ENCODE assay signal across 1 cellular context in genomic region chr19:2728783-2729387, GRCh38.
TF ChIP-seq lines count a peak whose summit lies in the region.

No MANE protein-coding gene starts in this region.

TF ChIP-seq in K562, 482 proteins besides CTCF, POLR2A, EP300 and RAD21:
- TF ChIP-seq SIRT6 (IDR thresholded peaks at IDR 0.05; ENCODE audit: low read depth, low read length) (no peak), KDM2B (CRISPR knock-in tag; IDR thresholded peaks at IDR 0.05) (no peak), MECOM (CRISPR knock-in tag; IDR thresholded peaks at IDR 0.05) (no peak), SRSF7 (optimal IDR thresholded peaks at IDR 0.05; ENCODE audit: low read depth, low read length) (no peak), BDP1 (IDR thresholded peaks at IDR 0.05; ENCODE audit: insufficient read depth, insufficient read length) (no peak), IRF1 (CRISPR knock-in tag; IDR thresholded peaks at IDR 0.05; ENCODE audit: borderline replicate concordance) (no peak), ZBTB8A (IDR thresholded peaks at IDR 0.05; ENCODE audit: partially characterized antibody) (no peak), BHLHE40 (IDR thresholded peaks at IDR 0.05; ENCODE audit: low read length) (0 out of 2 replicates have a peak, but pooled peaks have one; percentile 10), USF1 (CRISPR knock-in tag; IDR thresholded peaks at IDR 0.05) (peak; percentile 79), C11orf30 (IDR thresholded peaks at IDR 0.05; ENCODE audit: low read depth) (no peak), USF2 (CRISPR knock-in tag; IDR thresholded peaks at IDR 0.05) (peak; percentile 56), XRCC4 (IDR thresholded peaks at IDR 0.05; ENCODE audit: extremely low read depth, insufficient read depth, insufficient read length) (no peak), MCM2 (IDR thresholded peaks at IDR 0.05; ENCODE audit: low read depth) (no peak), CREB3L1 (IDR thresholded peaks at IDR 0.05; ENCODE audit: borderline replicate concordance, low read depth) (no peak), RAD51 (IDR thresholded peaks at IDR 0.05; ENCODE audit: borderline replicate concordance, low read depth) (peak; percentile 91), HMBOX1 (IDR thresholded peaks at IDR 0.05) (no peak), POLR3A (IDR thresholded peaks at IDR 0.05; ENCODE audit: borderline replicate concordance, extremely low read depth, insufficient read depth, insufficient read length) (no peak), POLR2G (IDR thresholded peaks at IDR 0.05; ENCODE audit: low read depth, low read length) (peak; percentile 63), RFX1 (IDR thresholded peaks at IDR 0.05) (no peak), SMC3 (conservative IDR thresholded peaks at IDR 0.05; ENCODE audit: insufficient read depth, low read depth, low read length) (no peak), ZNF280B (CRISPR knock-in tag; IDR thresholded peaks at IDR 0.05) (no peak), ZNF277 (CRISPR knock-in tag; IDR thresholded peaks at IDR 0.05; ENCODE audit: borderline replicate concordance) (no peak), NUFIP1 (IDR thresholded peaks at IDR 0.05; ENCODE audit: partially characterized antibody) (no peak), MAFG (tag; conservative IDR thresholded peaks at IDR 0.05) (no peak), POLR2AphosphoS2 (IDR thresholded peaks at IDR 0.05; ENCODE audit: low read length) (peak; percentile 58; the same call in 1 of the 2 replicates), CBFA2T2 (conservative IDR thresholded peaks at IDR 0.05) (peak; percentile 70), TFE3 (CRISPR knock-in tag; IDR thresholded peaks at IDR 0.05) (peak; percentile 95), KDM1A (IDR thresholded peaks at IDR 0.05) (no peak), MCM3 (IDR thresholded peaks at IDR 0.05) (no peak), TOE1 (IDR thresholded peaks at IDR 0.05; ENCODE audit: borderline replicate concordance) (peak; percentile 91), TOE1 (CRISPR knock-in tag; IDR thresholded peaks at IDR 0.05; ENCODE audit: borderline replicate concordance, low read depth) (no peak), NR2F6 (CRISPR knock-in tag; IDR thresholded peaks at IDR 0.05) (no peak), ETV6 (IDR thresholded peaks at IDR 0.05; ENCODE audit: borderline replicate concordance in 1 of 2, low read depth in 2 of 2, low read length in 1 of 2) (no peak), ETV6 (CRISPR knock-in tag; IDR thresholded peaks at IDR 0.05; ENCODE audit: borderline replicate concordance) (no peak)
